ENCODE assay signal across 1 cellular context in the genomic region with DNA sequence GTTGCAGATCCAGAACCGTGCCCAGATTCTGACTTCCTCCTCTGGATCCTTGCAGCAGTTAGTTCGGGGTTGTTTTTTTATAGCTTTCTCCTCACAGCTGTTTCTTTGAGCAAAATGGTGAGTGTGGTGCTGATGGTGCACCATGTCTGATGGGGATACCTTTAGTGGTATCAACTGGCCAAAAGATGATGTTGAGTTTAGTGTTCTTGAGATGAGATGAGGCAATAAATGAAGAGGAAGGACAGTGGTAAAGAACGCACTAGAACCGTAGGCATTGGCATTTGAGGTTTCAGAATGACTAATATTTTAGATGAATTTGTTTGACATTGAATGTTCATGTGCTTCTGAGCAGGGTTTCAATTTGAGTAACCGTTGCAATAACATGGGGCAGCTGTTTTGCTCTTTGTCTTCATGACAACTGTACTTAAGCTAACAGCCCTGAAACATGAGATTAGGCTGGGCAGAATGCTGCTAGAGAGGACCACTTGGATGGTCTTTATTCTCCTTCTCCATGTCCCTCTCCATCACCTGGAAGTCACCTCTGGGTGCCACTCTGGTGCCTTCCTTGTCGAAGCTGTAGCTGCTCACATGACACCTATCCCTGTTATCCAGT.
TF ChIP-seq lines count a peak whose summit lies in the region.

No MANE protein-coding gene starts in this region.

TF ChIP-seq in WTC11, 78 proteins besides CTCF, POLR2A, EP300 and RAD21 (continued from another document):
- TF ChIP-seq, protein P1, sequence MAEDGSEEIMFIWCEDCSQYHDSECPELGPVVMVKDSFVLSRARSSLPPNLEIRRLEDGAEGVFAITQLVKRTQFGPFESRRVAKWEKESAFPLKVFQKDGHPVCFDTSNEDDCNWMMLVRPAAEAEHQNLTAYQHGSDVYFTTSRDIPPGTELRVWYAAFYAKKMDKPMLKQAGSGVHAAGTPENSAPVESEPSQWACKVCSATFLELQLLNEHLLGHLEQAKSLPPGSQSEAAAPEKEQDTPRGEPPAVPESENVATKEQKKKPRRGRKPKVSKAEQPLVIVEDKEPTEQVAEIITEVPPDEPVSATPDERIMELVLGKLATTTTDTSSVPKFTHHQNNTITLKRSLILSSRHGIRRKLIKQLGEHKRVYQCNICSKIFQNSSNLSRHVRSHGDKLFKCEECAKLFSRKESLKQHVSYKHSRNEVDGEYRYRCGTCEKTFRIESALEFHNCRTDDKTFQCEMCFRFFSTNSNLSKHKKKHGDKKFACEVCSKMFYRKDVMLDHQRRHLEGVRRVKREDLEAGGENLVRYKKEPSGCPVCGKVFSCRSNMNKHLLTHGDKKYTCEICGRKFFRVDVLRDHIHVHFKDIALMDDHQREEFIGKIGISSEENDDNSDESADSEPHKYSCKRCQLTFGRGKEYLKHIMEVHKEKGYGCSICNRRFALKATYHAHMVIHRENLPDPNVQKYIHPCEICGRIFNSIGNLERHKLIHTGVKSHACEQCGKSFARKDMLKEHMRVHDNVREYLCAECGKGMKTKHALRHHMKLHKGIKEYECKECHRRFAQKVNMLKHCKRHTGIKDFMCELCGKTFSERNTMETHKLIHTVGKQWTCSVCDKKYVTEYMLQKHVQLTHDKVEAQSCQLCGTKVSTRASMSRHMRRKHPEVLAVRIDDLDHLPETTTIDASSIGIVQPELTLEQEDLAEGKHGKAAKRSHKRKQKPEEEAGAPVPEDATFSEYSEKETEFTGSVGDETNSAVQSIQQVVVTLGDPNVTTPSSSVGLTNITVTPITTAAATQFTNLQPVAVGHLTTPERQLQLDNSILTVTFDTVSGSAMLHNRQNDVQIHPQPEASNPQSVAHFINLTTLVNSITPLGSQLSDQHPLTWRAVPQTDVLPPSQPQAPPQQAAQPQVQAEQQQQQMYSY (CRISPR knock-in tag; IDR thresholded peaks at IDR 0.05) = no peak
- TF ChIP-seq ZNF121 (CRISPR knock-in tag; IDR thresholded peaks at IDR 0.05) (no peak), RORB (CRISPR knock-in tag; IDR thresholded peaks at IDR 0.05) (no peak)
- TF ChIP-seq, protein P2, sequence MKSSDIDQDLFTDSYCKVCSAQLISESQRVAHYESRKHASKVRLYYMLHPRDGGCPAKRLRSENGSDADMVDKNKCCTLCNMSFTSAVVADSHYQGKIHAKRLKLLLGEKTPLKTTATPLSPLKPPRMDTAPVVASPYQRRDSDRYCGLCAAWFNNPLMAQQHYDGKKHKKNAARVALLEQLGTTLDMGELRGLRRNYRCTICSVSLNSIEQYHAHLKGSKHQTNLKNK (CRISPR knock-in tag; IDR thresholded peaks at IDR 0.05) = no peak
